ENCODE assay signal across 23 cellular contexts in the genomic region with DNA sequence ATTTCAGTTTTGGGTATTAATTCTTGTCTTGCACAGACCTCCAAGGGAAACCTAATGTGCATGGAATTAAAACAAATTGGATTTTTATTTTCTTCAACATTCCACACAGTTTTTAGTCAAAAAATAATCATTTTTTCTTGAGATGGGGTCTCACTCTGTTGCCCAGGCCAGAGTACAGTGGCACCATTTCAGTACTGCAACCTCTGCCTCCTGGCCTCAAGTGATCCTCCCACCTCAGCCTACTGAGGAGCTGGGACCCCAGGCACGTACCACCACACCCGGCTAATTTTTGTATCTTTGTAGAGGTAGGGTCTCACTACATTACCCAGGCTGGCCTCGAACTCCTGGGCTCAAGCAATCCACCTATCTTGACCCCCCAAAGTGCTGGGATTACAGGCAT. TPM values are rescaled to one million over a fixed set of nuclear protein-coding genes. Genes with fewer than 3 reads are reported as not detected.
"Had no signal": no experiment of that assay in that cellular context is flagged by ENCODE, and none has a peak within 500 bp of the region (broad histone marks: within the 10 kb centered on the region; RNA-seq: fewer than 3 reads in every experiment).

No MANE protein-coding gene starts in this region.

- ATAC-seq: left ventricle myocardium superior; lower lobe of right lung; natural killer cell; right lobe of liver; stimulated activated naive CD8-positive, alpha-beta T cell treated with anti-CD3 and anti-CD28 coated beads, Interleukin-15, amount 100 ng/mL, for 72 hours had no signal

- H3K36me3 ChIP-seq: lower lobe of right lung, ovary, right lobe of liver, suprapubic skin, transverse colon, vagina had no signal

- H3K4me3 ChIP-seq: coronary artery, lower lobe of right lung, ovary, right lobe of liver, smooth muscle cell, suprapubic skin, transverse colon, vagina had no signal

- H3K9me3 ChIP-seq: lower lobe of right lung, ovary, right lobe of liver, suprapubic skin, transverse colon, vagina had no signal

- H3K4me1 ChIP-seq: lower lobe of right lung had no signal

- H3K27ac ChIP-seq: coronary artery, lower lobe of right lung, ovary, right lobe of liver, suprapubic skin, transverse colon, vagina had no signal

- FAIRE-seq: frontal cortex, keratinocyte had no signal

- DNase-seq: dermis blood vessel endothelial cell; effector memory CD4-positive, alpha-beta T cell; erythroblast; left ventricle myocardium superior; lower lobe of right lung; natural killer cell; occipital lobe; ovary; stimulated activated CD4-positive, alpha-beta T cell treated with anti-CD3 and anti-CD28 coated beads, Interleukin-12 subunit alpha, Interleukin-12 subunit beta, amount 100 ng/mL, for 4 hours; stimulated activated CD4-positive, alpha-beta T cell treated with anti-CD3 and anti-CD28 coated beads, Interleukin-1b, Interleukin-23, amount 100 ng/mL, for 48 hours; stimulated activated CD4-positive, alpha-beta T cell treated with anti-CD3 and anti-CD28 coated beads, Interleukin-4, amount 100 ng/mL, for 1 hour; stimulated activated CD8-positive, alpha-beta memory T cell treated with anti-CD3 and anti-CD28 coated beads, Interleukin-4, amount 100 ng/mL, for 48 hours; stimulated activated naive CD4-positive, alpha-beta T cell; stimulated activated naive CD8-positive, alpha-beta T cell treated with anti-CD3 and anti-CD28 coated beads, Interleukin-15, amount 100 ng/mL, for 72 hours; transverse colon had no signal

- H3K4me2 ChIP-seq: smooth muscle cell had no signal

- H3K27me3 ChIP-seq: ovary, right lobe of liver, vagina had no signal

RNA-seq across cellular contexts. Expression of a gene that starts 4.9 kb away (rescaled TPM):
- total RNA-seq: natural killer cell had no signal
- polyA plus RNA-seq: neural cell had no signal
